ENCODE assay signal across 18 cellular contexts in genomic region chr15:69562097-69562496, GRCh38.
DNase-seq lines count a peak whose midpoint lies in the region; ATAC-seq, FAIRE-seq and TF ChIP-seq lines count a peak whose summit lies in the region.
"Had no signal": no experiment of that assay in that cellular context is flagged by ENCODE, and none has a peak within 500 bp of the region (broad histone marks: within the 10 kb centered on the region; RNA-seq: fewer than 3 reads in every experiment).

No MANE protein-coding gene starts in this region.

- no peak overlapping the region for H2AFZ ChIP-seq in HepG2 (ENCODE audit: low read length)

- H3K9me3 ChIP-seq in HepG2 (ENCODE audit: low read length): no peaks in the 10 kb centered on the region
- H3K9me3 ChIP-seq in stomach: no peaks in the 10 kb centered on the region

- no peak for FAIRE-seq in HepG2 (lab: Jason Lieb, UNC)
- FAIRE-seq: GM12892 had no signal

- ATAC-seq in HepG2 (peak; percentile 14), GM19035 (IDR thresholded peaks at IDR 0.05; ENCODE audit: unreplicated experiment) (no peak)
- ATAC-seq: Panc1 had no signal

- CTCF ChIA-PET in HepG2 (lab: Yijun Ruan, JAX; ENCODE audit: low intra/inter-chr PET ratio, low total read pairs): no interaction called here

- peak; percentile 77 for DNase-seq in LNCaP clone FGC (ENCODE audit: low read depth)
- DNase-seq in HepG2 (ENCODE audit: low spot score): no peak
- DNase-seq in stomach: no peak
- no peak for DNase-seq in NCI-H446 treated with DMSO at 0.1 percent for 48 hours (lab: John Stamatoyannopoulos, UW)
- DNase-seq in GM10266 (ENCODE audit: extremely low spot score): no peak
- DNase-seq: CD8-positive, alpha-beta memory T cell; GF-D8; GOT3; KG1; NCI-H1048; NCI-H2107; NCI-H226; NCI-H82; SW 1271 had no signal

- H3K36me3 ChIP-seq in HepG2 (replicated peaks in 1 of 2; ENCODE audit: control insufficient read depth in 1 of 2, insufficient read depth in 2 of 2, low read length in 2 of 2) (no peaks in the 10 kb centered on the region), stomach (no peaks in the 10 kb centered on the region)

- H3K9ac ChIP-seq in HepG2 (ENCODE audit: insufficient read depth, low read depth, low read length): no peak overlapping the region

- peak overlapping the region; percentile 39 for H3K4me2 ChIP-seq in HepG2 (ENCODE audit: low read depth, low read length)

- peaks cover 30% of the 10 kb centered on the region for H4K20me1 ChIP-seq in HepG2 (ENCODE audit: insufficient read depth, low read length)

- no peaks in the 10 kb centered on the region for H3K79me2 ChIP-seq in HepG2 (ENCODE audit: insufficient read depth, low read length)

- peaks cover 45% of the 10 kb centered on the region for H3K4me1 ChIP-seq in HepG2 (ENCODE audit: insufficient read depth, low read length)
- H3K4me1 ChIP-seq in stomach: peaks cover 29 to 63% (median 42%) of the 10 kb centered on the region in 4 donors

- in situ Hi-C loops in HepG2 (cut with HindIII; ENCODE audit: extremely low pct_ligation_motif_present, low pct_unique_long_range_greater_than_20kb): no loop called here

- H3K4me3 ChIP-seq in LNCaP clone FGC (ENCODE audit: low read depth, low read length): peak overlapping the region; percentile 39
- H3K4me3 ChIP-seq in HepG2 (replicated peaks in 1 of 3; ENCODE audit: insufficient read depth in 1 of 3, low read depth in 2 of 3, low read length in 3 of 3): no peak overlapping the region
- no peak overlapping the region for H3K4me3 ChIP-seq in stomach

- H3K27ac ChIP-seq in VCaP (peak overlapping the region; percentile 99), HepG2 (ENCODE audit: extremely low read length, insufficient read depth, low read length) (no peak overlapping the region), stomach (peak overlapping the region; percentile 27 to 82 (median 74))

- no peak for TF ChIP-seq CTCF in LNCaP clone FGC (IDR thresholded peaks at IDR 0.05; ENCODE audit: control insufficient read depth, extremely low read depth, insufficient read depth)
- TF ChIP-seq CTCF in VCaP (conservative IDR thresholded peaks at IDR 0.05): no peak
- no peak for TF ChIP-seq CTCF in HepG2 (CRISPR knock-in tag; IDR thresholded peaks at IDR 0.05)
- TF ChIP-seq CTCF in stomach (IDR thresholded peaks at IDR 0.05): no peak
- TF ChIP-seq CTCF in GM10266 (IDR thresholded peaks at IDR 0.05; ENCODE audit: control insufficient read depth, insufficient read depth, low read depth, missing control alignments): no peak

- H3K27me3 ChIP-seq in HepG2 (ENCODE audit: control insufficient read depth in 1 of 2, insufficient read depth in 2 of 2, low read length in 2 of 2) (peaks cover 7 to 80% of the 10 kb centered on the region in 2 experiments), stomach (no peaks in the 10 kb centered on the region)

- intact Hi-C loops in HepG2 (cut with micrococcal nuclease; ENCODE audit: unreplicated experiment) (no loop called here), stomach (cut with DNase I; ENCODE audit: low total_unique reads) (no loop called here)

- no peak for TF ChIP-seq RAD21 in HepG2 (CRISPR knock-in tag; IDR thresholded peaks at IDR 0.05)

- TF ChIP-seq EP300 in HepG2 (IDR thresholded peaks at IDR 0.05; ENCODE audit: low read depth in 2 of 2, low read length in 2 of 2) (no peak), HepG2 (CRISPR knock-in tag; IDR thresholded peaks at IDR 0.05; ENCODE audit: borderline replicate concordance) (no peak), stomach (IDR thresholded peaks at IDR 0.05) (no peak)

- POLR2A ChIA-PET in HepG2 (lab: Yijun Ruan, JAX): interaction anchor here (1.5 to 2.1 kb wide), 3 partner anchors 29 to 537 kb away, joined by 6 to 10 read pairs (median 8); no protein-coding TSS in a partner anchor

- no TSS peak for BruUV-seq in HepG2 (replicated peaks; lab: Mats Ljungman, UMichigan)

- TF ChIP-seq POLR2A in HepG2 (IDR thresholded peaks at IDR 0.05; ENCODE audit: insufficient read depth in 1 of 2, low read depth in 2 of 2, low read length in 2 of 2) (no peak), stomach (IDR thresholded peaks at IDR 0.05) (no peak)

- under 1% methylated on average over 7 of the region's 7 CpGs for WGBS in HepG2 (ENCODE audit: low lambda C conversion rate)
- 17 to 30% (median 26%) methylated on average over 7 of the region's 7 CpGs for WGBS in stomach, 5 donors

TF ChIP-seq in HepG2, 621 proteins besides CTCF, POLR2A, EP300 and RAD21:
- TF ChIP-seq TFDP1 (CRISPR knock-in tag; IDR thresholded peaks at IDR 0.05; ENCODE audit: borderline replicate concordance): no peak
- no peak for TF ChIP-seq EZH2 (conservative IDR thresholded peaks at IDR 0.05; ENCODE audit: low read depth, low read length)
- no peak for TF ChIP-seq ZNF225 (CRISPR knock-in tag; IDR thresholded peaks at IDR 0.05)
- TF ChIP-seq SMAD9 (CRISPR knock-in tag; IDR thresholded peaks at IDR 0.05): no peak
- no peak for TF ChIP-seq JUND (CRISPR knock-in tag; IDR thresholded peaks at IDR 0.05)
- no peak for TF ChIP-seq PCBP2 (optimal IDR thresholded peaks at IDR 0.05; ENCODE audit: low read depth, low read length, poor library complexity, severe bottlenecking)
